ENCODE assay signal across 1 cellular context in genomic region chr16:23640959-23641765, GRCh38.
TF ChIP-seq lines count a peak whose summit lies in the region.

Gene DCTN5, plus strand, starts transcription at chr16:23641466. Its CDS starts 77 bp downstream, at chr16:23641543.
Gene PALB2, minus strand, starts transcription at chr16:23641310. Its CDS starts 153 bp downstream, at chr16:23641157.

TF ChIP-seq in GM12878, 131 proteins besides CTCF, POLR2A, EP300 and RAD21 (continued from another document and continues in another):
- TF ChIP-seq MEF2B (IDR thresholded peaks at IDR 0.05; ENCODE audit: partially characterized antibody, poor library complexity, severe bottlenecking), result peak; percentile 96
- 0 out of 2 replicates have a peak, but pooled peaks have one; percentile 56 for TF ChIP-seq ZNF687 (IDR thresholded peaks at IDR 0.05)
- no peak for TF ChIP-seq ZBED1 (IDR thresholded peaks at IDR 0.05; ENCODE audit: borderline replicate concordance)
- no peak for TF ChIP-seq YBX1 (IDR thresholded peaks at IDR 0.05)
- peak; percentile 84 for TF ChIP-seq E2F4 (IDR thresholded peaks at IDR 0.05; ENCODE audit: low read depth, low read length)
- TF ChIP-seq STAT3 (IDR thresholded peaks at IDR 0.05; ENCODE audit: low read depth, low read length), result peak; percentile 29; the same call in 1 of the 2 replicates
- peak; percentile 91 for TF ChIP-seq TARDBP (IDR thresholded peaks at IDR 0.05; ENCODE audit: borderline replicate concordance)
- peak; percentile 67; the same call in 1 of the 2 replicates for TF ChIP-seq IRF3 (IDR thresholded peaks at IDR 0.05)
- no peak for TF ChIP-seq EZH2 (IDR thresholded peaks at IDR 0.05; ENCODE audit: borderline replicate concordance, control insufficient read depth, low read depth, low read length)
- TF ChIP-seq RELA (IDR thresholded peaks at IDR 0.05; ENCODE audit: borderline replicate concordance, partially characterized antibody), result peak; percentile 79
- peak; percentile 67 for TF ChIP-seq USF2 (IDR thresholded peaks at IDR 0.05; ENCODE audit: borderline replicate concordance, low read depth, low read length)
- peak; percentile 100 for TF ChIP-seq MLLT1 (IDR thresholded peaks at IDR 0.05)
- no peak for TF ChIP-seq ATF2 (IDR thresholded peaks at IDR 0.05; ENCODE audit: low read length)
- TF ChIP-seq CEBPZ (IDR thresholded peaks at IDR 0.05; ENCODE audit: low read depth, low read length), result peak; percentile 80
- TF ChIP-seq CBX3 (IDR thresholded peaks at IDR 0.05; ENCODE audit: borderline replicate concordance, low read depth), result no peak
- TF ChIP-seq RFX5 (IDR thresholded peaks at IDR 0.05; ENCODE audit: low read depth, low read length), result peak; percentile 68; the same call in 1 of the 2 replicates
- no peak for TF ChIP-seq ZNF24 (IDR thresholded peaks at IDR 0.05)
- no peak; a peak in 2 of 4 replicates for TF ChIP-seq IKZF2 (IDR thresholded peaks at IDR 0.05)
- no peak for TF ChIP-seq ZBTB4 (CRISPR knock-in tag; IDR thresholded peaks at IDR 0.05)
- TF ChIP-seq IRF4 (IDR thresholded peaks at IDR 0.05; ENCODE audit: low read depth, low read length), result peak; percentile 61
- peak; percentile 89 to 92 for TF ChIP-seq BHLHE40 (IDR thresholded peaks at IDR 0.05; ENCODE audit: borderline replicate concordance in 1 of 2, low read depth in 2 of 2, low read length in 1 of 2)
- TF ChIP-seq GATAD2B (conservative IDR thresholded peaks at IDR 0.05; ENCODE audit: low read depth), result peak; percentile 74
- TF ChIP-seq SREBF2 (IDR thresholded peaks at IDR 0.05; ENCODE audit: low read length), result 0 out of 2 replicates have a peak, but pooled peaks have one; percentile 28
- TF ChIP-seq ZBTB33 (IDR thresholded peaks at IDR 0.05), result no peak
- TF ChIP-seq RAD51 (IDR thresholded peaks at IDR 0.05), result peak; percentile 93
- peak; percentile 98 to 100 for TF ChIP-seq SRF (IDR thresholded peaks at IDR 0.05; ENCODE audit: low read depth in 2 of 2, low read length in 2 of 2)
- peak; percentile 45; the same call in 1 of the 2 replicates for TF ChIP-seq SREBF1 (IDR thresholded peaks at IDR 0.05; ENCODE audit: low read length)
- peak; percentile 87 for TF ChIP-seq POLR2AphosphoS5 (IDR thresholded peaks at IDR 0.05; ENCODE audit: low read length)
- no peak for TF ChIP-seq ZNF384 (IDR thresholded peaks at IDR 0.05; ENCODE audit: borderline replicate concordance, low read depth, low read length)
- TF ChIP-seq FOXK2 (IDR thresholded peaks at IDR 0.05), result peak; percentile 78
- TF ChIP-seq TCF3 (IDR thresholded peaks at IDR 0.05; ENCODE audit: borderline replicate concordance, insufficient read depth, low read depth, low read length), result peak; percentile 96
- no peak for TF ChIP-seq JUNB (IDR thresholded peaks at IDR 0.05)
- no peak for TF ChIP-seq FOS (IDR thresholded peaks at IDR 0.05; ENCODE audit: borderline replicate concordance, extremely low read depth, insufficient read length)
- no peak for TF ChIP-seq JUND (IDR thresholded peaks at IDR 0.05; ENCODE audit: low read depth, low read length)
- TF ChIP-seq CHD1 (IDR thresholded peaks at IDR 0.05; ENCODE audit: low read depth, low read length), result 0 out of 2 replicates have a peak, but pooled peaks have one; percentile 62
